Comparison of ENCODE assay signal across 1 cellular context in genomic region chr17:16068323-16068722, GRCh38.
TF ChIP-seq lines count a peak whose summit lies in the region.

No MANE protein-coding gene starts in this region.

TF ChIP-seq in IMR-90, 13 proteins besides CTCF, POLR2A, EP300 and RAD21 (continued from another document):
- TF ChIP-seq ELK1 (IDR thresholded peaks at IDR 0.05; ENCODE audit: borderline replicate concordance, low read depth, low read length) = no peak
